In genomic region chr6:34196116-34196832, GRCh38 we compare ENCODE assay signal across 8 cellular contexts. TPM values are rescaled to one million over a fixed set of nuclear protein-coding genes. Genes with fewer than 3 reads are reported as not detected.
DNase-seq lines count a peak whose midpoint lies in the region; ATAC-seq and TF ChIP-seq lines count a peak whose summit lies in the region.

No MANE protein-coding gene starts in this region.

- peak overlapping the region; percentile 36; the same call in 1 of the 2 replicates for H3K9ac ChIP-seq in IMR-90 (ENCODE audit: low read depth, low read length)
- 0 out of 2 replicates have a peak overlapping the region, but pooled peaks have one; percentile 30 for H3K9ac ChIP-seq in SK-N-SH
- H3K9ac ChIP-seq in parathyroid adenoma: no peak overlapping the region

- no peaks in the 10 kb centered on the region for H3K36me3 Mint-ChIP-seq in activated naive CD4-positive, alpha-beta T cell treated with anti-CD3 and anti-CD28 coated beads, Interleukin-2, amount 10 ng/mL, durations not matched to agents 7 days and 5 days
- peaks cover 4% of the 10 kb centered on the region for H3K36me3 Mint-ChIP-seq in glutamatergic neuron (ENCODE audit: unreplicated experiment)

- peaks cover 5% of the 10 kb centered on the region for H3K4me1 ChIP-seq in IMR-90 (ENCODE audit: control insufficient read depth, insufficient read depth, low read length)
- H3K4me1 ChIP-seq in SK-N-SH (ENCODE audit: control insufficient read depth in 1 of 2, insufficient read depth in 2 of 2, low read depth in 1 of 2, low read length in 1 of 2): peaks cover 0 to 8% of the 10 kb centered on the region in 2 experiments; a peak in 1 of 4 replicates
- peaks cover 2% of the 10 kb centered on the region for H3K4me1 ChIP-seq in parathyroid adenoma
- H3K4me1 ChIP-seq in thoracic aorta (ENCODE audit: control insufficient read depth in 1 of 2, low read depth in 2 of 2): peaks cover 0 to 4% of the 10 kb centered on the region in 2 donors

- H3K27me3 ChIP-seq in IMR-90 (ENCODE audit: control insufficient read depth, insufficient read depth, low read length) (no peaks in the 10 kb centered on the region), SK-N-SH (ENCODE audit: insufficient read depth) (no peaks in the 10 kb centered on the region), parathyroid adenoma (ENCODE audit: control insufficient read depth, insufficient read depth, low read length) (no peaks in the 10 kb centered on the region), thoracic aorta (replicated peaks; ENCODE audit: insufficient read depth) (no peaks in the 10 kb centered on the region)

- peak overlapping the region; percentile 81; the same call in 1 of the 3 replicates for H2BK15ac ChIP-seq in IMR-90 (ENCODE audit: low read depth, low read length)

- peaks cover 37% of the 10 kb centered on the region for H3K27me3 Mint-ChIP-seq in activated naive CD4-positive, alpha-beta T cell treated with anti-CD3 and anti-CD28 coated beads, Interleukin-2, amount 10 ng/mL, durations not matched to agents 7 days and 5 days
- peaks cover 7% of the 10 kb centered on the region for H3K27me3 Mint-ChIP-seq in glutamatergic neuron (ENCODE audit: unreplicated experiment)

- H2AFZ ChIP-seq in IMR-90 (replicated peaks; ENCODE audit: low read length, poor library complexity): peak overlapping the region; percentile 99
- H2AFZ ChIP-seq in SK-N-SH (ENCODE audit: low read depth): peak overlapping the region; percentile 95
- peak overlapping the region; percentile 97 for H2AFZ ChIP-seq in parathyroid adenoma

- peak overlapping the region; percentile 76 for H3K4ac ChIP-seq in IMR-90 (ENCODE audit: low read depth, low read length)

- H3K14ac ChIP-seq in IMR-90 (replicated peaks; ENCODE audit: low read depth, low read length): peak overlapping the region; percentile 79

- H2BK120ac ChIP-seq in IMR-90 (ENCODE audit: low read depth, low read length): peak overlapping the region; percentile 94

- TF ChIP-seq RAD21 in IMR-90 (IDR thresholded peaks at IDR 0.05; ENCODE audit: low read length) (peak; percentile 95), SK-N-SH (IDR thresholded peaks at IDR 0.05; ENCODE audit: low read length) (peak; percentile 85)

- peak overlapping the region; percentile 58; the same call in 1 of the 2 replicates for H4K5ac ChIP-seq in IMR-90 (ENCODE audit: low read depth, low read length)

- TF ChIP-seq POLR2A in IMR-90 (IDR thresholded peaks at IDR 0.05; ENCODE audit: low read depth, low read length): 0 out of 2 replicates have a peak, but pooled peaks have one; percentile 34

- peak overlapping the region; percentile 89 for H2BK20ac ChIP-seq in IMR-90 (ENCODE audit: low read depth, low read length)

- WGBS in IMR-90 (ENCODE audit: extremely low coverage in 2 of 2, insufficient read length in 1 of 2), 2 experiments: 22% methylated on average over 33 of the region's 54 CpGs; no CpG with 5 or more reads in 1 of the 2 experiments
- 23% methylated on average over 30 of the region's 54 CpGs for WGBS in SK-N-SH (ENCODE audit: low lambda C conversion rate)

- H3K56ac ChIP-seq in IMR-90 (ENCODE audit: extremely low read depth, insufficient read depth, low read length): peak overlapping the region; percentile 42; the same call in 1 of the 2 replicates

- no peaks in the 10 kb centered on the region for H3K9me3 Mint-ChIP-seq in activated naive CD4-positive, alpha-beta T cell treated with anti-CD3 and anti-CD28 coated beads, Interleukin-2, amount 10 ng/mL, durations not matched to agents 7 days and 5 days
- peaks cover 3% of the 10 kb centered on the region for H3K9me3 Mint-ChIP-seq in glutamatergic neuron (ENCODE audit: unreplicated experiment)

- peak overlapping the region; percentile 62 for H3K23ac ChIP-seq in IMR-90 (ENCODE audit: low read depth, low read length)

- H3K18ac ChIP-seq in IMR-90 (ENCODE audit: low read depth, low read length): no peak overlapping the region

- dilution Hi-C loops in IMR-90 (cut with HindIII; ENCODE audit: low sequenced_read_pairs, unreplicated experiment): no loop called here

- CTCF ChIA-PET in IMR-90 (lab: Yijun Ruan, JAX) (interaction anchor here (0.6 to 2.4 kb wide), 15 partner anchors 8 to 413 kb away, joined by 3 to 12 read pairs (median 4); partner anchors contain the start of gene HMGA1), SK-N-SH (lab: Yijun Ruan, JAX) (interaction anchor here (0.6 to 4.3 kb wide), 55 partner anchors 9 to 954 kb away, joined by 3 to 62 read pairs (median 4); partner anchors contain the start of genes HMGA1, RPS10 and SMIM29)
- CTCF ChIA-PET in activated naive CD4-positive, alpha-beta T cell treated with anti-CD3 and anti-CD28 coated beads, Interleukin-2, amount 10 ng/mL, durations not matched to agents 7 days and 5 days (lab: Charles Lee): interaction anchor here (0.8 to 3.2 kb wide), 23 partner anchors 8 to 1045 kb away, joined by 3 to 34 read pairs (median 5); partner anchors contain the start of genes HMGA1, NUDT3, PACSIN1 and SMIM29

- peak overlapping the region; percentile 93 for H3K4me2 ChIP-seq in IMR-90 (ENCODE audit: low read depth, low read length)
- peak overlapping the region; percentile 83 for H3K4me2 ChIP-seq in SK-N-SH
- peak overlapping the region; percentile 97 for H3K4me2 ChIP-seq in parathyroid adenoma (ENCODE audit: low read length)

- H4K8ac ChIP-seq in IMR-90 (ENCODE audit: low read depth in 2 of 2, low read length in 2 of 2): peak overlapping the region; percentile 82 to 89; a peak in 3 of 4 replicates

- H4K20me1 ChIP-seq in IMR-90 (ENCODE audit: insufficient read depth, low read length) (no peaks in the 10 kb centered on the region), SK-N-SH (ENCODE audit: insufficient read depth) (no peaks in the 10 kb centered on the region)

- H3K9me2 ChIP-seq in SK-N-SH: no peaks in the 10 kb centered on the region

- H2BK5ac ChIP-seq in IMR-90 (ENCODE audit: low read depth, low read length, poor library complexity, severe bottlenecking): peak overlapping the region; percentile 34

- peak overlapping the region; percentile 47 for H2AK9ac ChIP-seq in IMR-90 (replicated peaks; ENCODE audit: low read depth, low read length, poor library complexity)

- peak overlapping the region; percentile 85 for H4K91ac ChIP-seq in IMR-90 (ENCODE audit: insufficient read depth, low read depth, low read length)

- H3F3A ChIP-seq in SK-N-SH (replicated peaks; ENCODE audit: insufficient read depth): peaks cover 5% of the 10 kb centered on the region

- H3K79me1 ChIP-seq in IMR-90 (ENCODE audit: low read depth in 1 of 2, low read length in 2 of 2): no peaks in the 10 kb centered on the region

- in situ Hi-C loops in IMR-90 (cut with MboI; ENCODE audit: low sequenced_read_pairs): loop anchor here (10.0 kb wide), 1 partner anchor 409 kb away; no protein-coding TSS in a partner anchor

- TF ChIP-seq EP300 in SK-N-SH (IDR thresholded peaks at IDR 0.05; ENCODE audit: borderline replicate concordance in 1 of 2, low read depth in 1 of 2, low read length in 1 of 2): no peak

- H2AK5ac ChIP-seq in IMR-90 (ENCODE audit: low read depth, low read length): peak overlapping the region; percentile 85

- H3K79me2 ChIP-seq in SK-N-SH (ENCODE audit: insufficient read depth): no peaks in the 10 kb centered on the region
- H3K79me2 ChIP-seq in parathyroid adenoma: no peaks in the 10 kb centered on the region

- H3K4me1 Mint-ChIP-seq in activated naive CD4-positive, alpha-beta T cell treated with anti-CD3 and anti-CD28 coated beads, Interleukin-2, amount 10 ng/mL, durations not matched to agents 7 days and 5 days: peaks cover 7% of the 10 kb centered on the region
- peaks cover 6% of the 10 kb centered on the region for H3K4me1 Mint-ChIP-seq in glutamatergic neuron (ENCODE audit: low read depth, unreplicated experiment)

- ATAC-seq in GM18520 (IDR thresholded peaks at IDR 0.05; ENCODE audit: unreplicated experiment) (peak; percentile 45), IMR-90 (ENCODE audit: low read depth) (peak; percentile 98), thoracic aorta (ENCODE audit: insufficient number of reproducible peaks, low FRiP score, low read depth) (peak; percentile 85)

- H3K27ac ChIP-seq in IMR-90 (ENCODE audit: insufficient read depth, low read length) (no peak overlapping the region; the same call in 1 of the 2 replicates), SK-N-SH (ENCODE audit: low read depth in 2 of 2, low read length in 1 of 2) (no peak overlapping the region), parathyroid adenoma (no peak overlapping the region), thoracic aorta (no peak overlapping the region)

- no peaks in the 10 kb centered on the region for H3K9me3 ChIP-seq in IMR-90 (ENCODE audit: control insufficient read depth, insufficient read depth, low read length)
- H3K9me3 ChIP-seq in SK-N-SH: no peaks in the 10 kb centered on the region
- H3K9me3 ChIP-seq in parathyroid adenoma (ENCODE audit: control insufficient read depth, low read length): no peaks in the 10 kb centered on the region
- no peaks in the 10 kb centered on the region for H3K9me3 ChIP-seq in thoracic aorta

- H3K36me3 ChIP-seq in IMR-90 (ENCODE audit: control insufficient read depth, insufficient read depth, low read length): no peaks in the 10 kb centered on the region
- no peaks in the 10 kb centered on the region for H3K36me3 ChIP-seq in SK-N-SH (replicated peaks in 1 of 2; ENCODE audit: control insufficient read depth in 1 of 2, insufficient read depth in 2 of 2, low read length in 1 of 2)
- H3K36me3 ChIP-seq in parathyroid adenoma (ENCODE audit: control insufficient read depth, insufficient read depth, low read length): no peaks in the 10 kb centered on the region
- no peaks in the 10 kb centered on the region for H3K36me3 ChIP-seq in thoracic aorta

- intact Hi-C loops in IMR-90 (cut with micrococcal nuclease): loop anchor here (1.0 to 5.0 kb wide), 4 partner anchors 41 to 413 kb away; partner anchors contain the start of genes HMGA1 and SMIM29

- peak; percentile 92 for TF ChIP-seq CTCF in IMR-90 (conservative IDR thresholded peaks at IDR 0.05; ENCODE audit: low read depth, low read length)
- TF ChIP-seq CTCF in SK-N-SH (IDR thresholded peaks at IDR 0.05): peak; percentile 89
- peak; percentile 86 for TF ChIP-seq CTCF in glutamatergic neuron (IDR thresholded peaks at IDR 0.05; ENCODE audit: partially characterized antibody, unreplicated experiment)
- peak; percentile 98 for TF ChIP-seq CTCF in parathyroid adenoma (IDR thresholded peaks at IDR 0.05)
- peak; percentile 96 for TF ChIP-seq CTCF in thoracic aorta (IDR thresholded peaks at IDR 0.05)

- peak overlapping the region; percentile 39 for H3K4me3 ChIP-seq in IMR-90 (ENCODE audit: insufficient read depth, low read depth, low read length)
- H3K4me3 ChIP-seq in SK-N-SH (ENCODE audit: low read depth in 2 of 2, low read length in 1 of 2): peak overlapping the region; percentile 40 to 50
- H3K4me3 ChIP-seq in parathyroid adenoma (ENCODE audit: low read depth, low read length): peak overlapping the region; percentile 51
- peak overlapping the region; percentile 72 for H3K4me3 ChIP-seq in thoracic aorta

- DNase-seq in AG08396 (ENCODE audit: low spot score) (peak; percentile 93), IMR-90 (peak; percentile 62), SK-N-SH (peak; percentile 94), glutamatergic neuron (peak; percentile 77), thoracic aorta (ENCODE audit: low spot score) (peak; percentile 60)
- DNase-seq in activated naive CD4-positive, alpha-beta T cell treated with anti-CD3 and anti-CD28 coated beads, Interleukin-2, amount 10 ng/mL, durations not matched to agents 7 days and 5 days: peak; percentile 90

- peak overlapping the region; percentile 67 for H3K4me3 Mint-ChIP-seq in activated naive CD4-positive, alpha-beta T cell treated with anti-CD3 and anti-CD28 coated beads, Interleukin-2, amount 10 ng/mL, durations not matched to agents 7 days and 5 days
- peak overlapping the region; percentile 42 for H3K4me3 Mint-ChIP-seq in glutamatergic neuron (ENCODE audit: unreplicated experiment)

- no peak overlapping the region for H3K27ac Mint-ChIP-seq in activated naive CD4-positive, alpha-beta T cell treated with anti-CD3 and anti-CD28 coated beads, Interleukin-2, amount 10 ng/mL, durations not matched to agents 7 days and 5 days
- no peak overlapping the region for H3K27ac Mint-ChIP-seq in glutamatergic neuron (ENCODE audit: unreplicated experiment)

- 0 out of 2 replicates have a peak, but pooled peaks cover 6% of the 10 kb centered on the region for H3K9me1 ChIP-seq in IMR-90 (ENCODE audit: insufficient read depth, low read length)

- no TSS peak for BruUV-seq in IMR-90 (replicated peaks; lab: Mats Ljungman, UMichigan)

- POLR2A ChIA-PET in IMR-90 (lab: Charles Lee; ENCODE audit: unreplicated experiment) (no interaction called here), SK-N-SH (lab: Yijun Ruan, JAX) (interaction anchor here (1.0 to 1.6 kb wide), 2 partner anchors 50 to 53 kb away, joined by 3 to 6 read pairs; partner anchors contain the start of gene SMIM29)

RNA-seq across cellular contexts. Expression of gene HMGA1, which starts 40.4 kb away (rescaled TPM):
- total RNA-seq in IMR-90 (2012; rRNA removed) (101 and 129 TPM in 2 replicates), glutamatergic neuron (ENCODE audit: unreplicated experiment) (322 TPM), thoracic aorta (10 to 100 TPM; 20.7 to 28.0 TPM)
- polyA plus RNA-seq in IMR-90 (2012; rRNA removed) (589 and 652 TPM in 2 replicates), SK-N-SH (2012; rRNA removed) (185 and 433 TPM in 2 replicates)
- polyA plus RNA-seq in IMR-90 (2012; cell fraction: cytosol; rRNA removed): 380 and 646 TPM in 2 replicates
- polyA plus RNA-seq in IMR-90 (2012; cell fraction: nucleus; rRNA removed; ENCODE audit: low replicate concordance): 226 and 344 TPM in 2 replicates
- 168 and 262 TPM in 2 replicates for polyA plus RNA-seq in SK-N-SH (2012; cell fraction: cytosol; rRNA removed)
- 132 and 146 TPM in 2 replicates for polyA plus RNA-seq in SK-N-SH (2012; cell fraction: nucleus; rRNA removed)

RNA-seq across cellular contexts. Expression of gene GRM4, which starts 50.4 kb away (rescaled TPM):
- total RNA-seq in IMR-90 (2012; rRNA removed): not detected in 2 replicates
- 0.02 and 0.03 TPM in 2 replicates for polyA plus RNA-seq in IMR-90 (2012; rRNA removed)
- 0.01 and 0.10 TPM in 2 replicates for polyA plus RNA-seq in IMR-90 (2012; cell fraction: cytosol; rRNA removed)
- polyA plus RNA-seq in IMR-90 (2012; cell fraction: nucleus; rRNA removed; ENCODE audit: low replicate concordance): 0.06 and 0.17 TPM in 2 replicates
- not detected in 2 replicates for polyA plus RNA-seq in SK-N-SH (2012; rRNA removed)
- not detected in 2 replicates for polyA plus RNA-seq in SK-N-SH (2012; cell fraction: cytosol; rRNA removed)
- polyA plus RNA-seq in SK-N-SH (2012; cell fraction: nucleus; rRNA removed): 0.04 and 0.05 TPM in 2 replicates
- 119 TPM for total RNA-seq in glutamatergic neuron (ENCODE audit: unreplicated experiment)
- total RNA-seq in thoracic aorta: not detected

RNA-seq across cellular contexts. Expression of gene SMIM29, which starts 52.5 kb away (rescaled TPM):
- total RNA-seq in IMR-90 (2012; rRNA removed) (8.1 and 8.4 TPM in 2 replicates), glutamatergic neuron (ENCODE audit: unreplicated experiment) (54.7 TPM), thoracic aorta (10 to 100 TPM in 1 of 2 donors, 1 to 10 TPM in 1; 7.1 to 41.3 TPM)
- polyA plus RNA-seq in IMR-90 (2012; rRNA removed) (25.6 and 28.9 TPM in 2 replicates), SK-N-SH (2012; rRNA removed) (50.2 and 52.2 TPM in 2 replicates)
- 27.3 and 43.9 TPM in 2 replicates for polyA plus RNA-seq in IMR-90 (2012; cell fraction: cytosol; rRNA removed)
- polyA plus RNA-seq in IMR-90 (2012; cell fraction: nucleus; rRNA removed; ENCODE audit: low replicate concordance): 16.8 and 47.4 TPM in 2 replicates
- polyA plus RNA-seq in SK-N-SH (2012; cell fraction: cytosol; rRNA removed): 20.6 and 31.3 TPM in 2 replicates
- 41.8 and 68.7 TPM in 2 replicates for polyA plus RNA-seq in SK-N-SH (2012; cell fraction: nucleus; rRNA removed)

Comparison
In these comparisons a context has a peak if more than half of its experiments do, and no peak if none do; other contexts are left out.
1. ATAC-seq: peak in every context shown above with its lines; median percentile 98 in IMR-90; 85 in thoracic aorta; 45 in GM18520.
2. RNA of gene GRM4, which starts 50.4 kb away (total RNA-seq): 119 TPM in glutamatergic neuron (single experiment); not detected in IMR-90 and not detected in thoracic aorta; every median in the first group is over 100 times any median in the second.
3. Peak in every context shown above with its lines, with median percentiles within 50 percentile points of each other: DNase-seq, H2AFZ ChIP-seq, H3K4me2 ChIP-seq, H3K4me3 ChIP-seq and CTCF ChIP-seq.